ENCODE assay signal across 1 cellular context in the genomic region with DNA sequence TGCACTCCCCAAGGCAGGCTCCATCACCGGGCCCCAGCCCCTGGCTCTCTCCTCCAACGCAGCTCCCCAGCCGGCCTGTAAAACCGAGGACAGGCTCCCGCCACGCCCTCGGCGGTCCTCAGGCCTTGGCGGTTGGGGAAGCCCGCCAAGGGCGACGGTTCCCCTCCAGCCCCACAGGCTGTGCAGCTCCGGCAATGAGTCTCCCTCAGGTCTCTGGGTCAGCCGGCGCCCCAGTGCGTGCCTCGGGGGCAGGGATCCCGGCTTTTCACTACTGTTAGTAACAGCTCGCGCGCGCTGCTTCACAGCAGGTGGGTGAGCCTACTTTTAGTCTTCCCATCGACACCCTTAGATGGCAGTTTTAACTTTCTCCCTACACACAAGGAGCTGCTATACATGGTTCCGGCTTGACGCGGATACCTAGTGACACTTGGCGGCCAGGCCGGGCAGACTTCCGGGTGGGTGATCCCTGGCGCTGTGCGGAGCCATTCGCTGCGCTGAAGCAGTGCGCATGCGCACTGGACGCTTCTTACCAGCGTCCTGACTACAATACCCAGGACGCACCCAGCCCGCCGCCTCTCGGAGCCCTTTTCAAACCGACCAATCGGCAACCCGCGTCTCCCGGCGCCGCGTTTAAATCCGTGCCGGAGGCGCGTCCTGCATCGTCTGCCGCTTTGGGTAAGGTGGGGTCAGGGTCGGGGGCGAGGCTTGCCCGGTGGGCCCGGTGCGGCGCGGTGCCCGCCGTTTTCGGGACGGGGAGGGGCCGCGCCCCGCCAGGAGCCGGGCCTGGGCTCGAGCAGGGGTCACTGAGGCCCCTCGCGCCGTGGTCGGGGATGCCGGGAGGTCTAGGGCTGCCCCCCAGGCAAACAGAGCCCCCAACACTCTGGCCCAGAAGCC.
TF ChIP-seq lines count a peak whose summit lies in the region.

GTSE1 (plus strand) TSS at position 614 of the 894 bp plus-strand sequence. CDS start 531 bp downstream, outside the sequence.

TF ChIP-seq in K562, 482 proteins besides CTCF, POLR2A, EP300 and RAD21 (continued from another document and continues in another):
- TF ChIP-seq TFAP4 (CRISPR knock-in tag; IDR thresholded peaks at IDR 0.05; ENCODE audit: borderline replicate concordance) (peak; percentile 69), KAT2B (IDR thresholded peaks at IDR 0.05; ENCODE audit: low read depth, low read length) (no peak), ZNF347 (CRISPR knock-in tag; IDR thresholded peaks at IDR 0.05; ENCODE audit: low read depth) (no peak), ZNF75A (CRISPR knock-in tag; IDR thresholded peaks at IDR 0.05) (no peak), ZNF239 (CRISPR knock-in tag; IDR thresholded peaks at IDR 0.05) (no peak), DACH1 (IDR thresholded peaks at IDR 0.05; ENCODE audit: partially characterized antibody) (no peak), CCAR2 (IDR thresholded peaks at IDR 0.05; ENCODE audit: low read depth, low read length) (no peak), MLX (CRISPR knock-in tag; conservative IDR thresholded peaks at IDR 0.05) (no peak), POLR2B (IDR thresholded peaks at IDR 0.05; ENCODE audit: low read depth, partially characterized antibody) (peak; percentile 78), PBX2 (CRISPR knock-in tag; IDR thresholded peaks at IDR 0.05; ENCODE audit: low read depth) (no peak), PBX2 (tag; conservative IDR thresholded peaks at IDR 0.05; ENCODE audit: low read depth) (no peak), ZNF431 (CRISPR knock-in tag; IDR thresholded peaks at IDR 0.05) (no peak), GABPA (tag; conservative IDR thresholded peaks at IDR 0.05; ENCODE audit: low read depth) (peak; percentile 85), ZBED1 (IDR thresholded peaks at IDR 0.05) (no peak), TARDBP (IDR thresholded peaks at IDR 0.05) (no peak), KDM2B (CRISPR knock-in tag; IDR thresholded peaks at IDR 0.05) (no peak), CEBPB (tag; IDR thresholded peaks at IDR 0.05) (no peak), ATF1 (CRISPR knock-in tag; IDR thresholded peaks at IDR 0.05) (no peak), ATF1 (tag; IDR thresholded peaks at IDR 0.05) (peak; percentile 67), MAFK (IDR thresholded peaks at IDR 0.05; ENCODE audit: low read length) (no peak), ELF1 (tag; IDR thresholded peaks at IDR 0.05) (peak; percentile 97), E2F4 (CRISPR knock-in tag; IDR thresholded peaks at IDR 0.05; ENCODE audit: low read depth) (peak; percentile 98), ETV1 (tag; conservative IDR thresholded peaks at IDR 0.05; ENCODE audit: low read depth) (peak; percentile 83), CREM (IDR thresholded peaks at IDR 0.05; ENCODE audit: low read depth) (peak; percentile 80), ZNF232 (CRISPR knock-in tag; IDR thresholded peaks at IDR 0.05) (no peak), ZNF121 (CRISPR knock-in tag; conservative IDR thresholded peaks at IDR 0.05) (no peak), KLF16 (IDR thresholded peaks at IDR 0.05) (no peak), CREB1 (IDR thresholded peaks at IDR 0.05) (peak; percentile 62; the same call in 1 of the 2 replicates), CREB1 (CRISPR knock-in tag; IDR thresholded peaks at IDR 0.05) (no peak), HES1 (IDR thresholded peaks at IDR 0.05; ENCODE audit: low read depth) (no peak), NFIX (CRISPR knock-in tag; IDR thresholded peaks at IDR 0.05; ENCODE audit: low read depth) (no peak), SIN3B (IDR thresholded peaks at IDR 0.05; ENCODE audit: low read depth) (peak; percentile 48; the same call in 1 of the 2 replicates), MEIS2 (IDR thresholded peaks at IDR 0.05; ENCODE audit: partially characterized antibody) (peak; percentile 90), ILF3 (IDR thresholded peaks at IDR 0.05; ENCODE audit: borderline replicate concordance) (no peak), PTRF (tag; IDR thresholded peaks at IDR 0.05) (no peak), DMBX1 (CRISPR knock-in tag; IDR thresholded peaks at IDR 0.05; ENCODE audit: borderline replicate concordance) (no peak), MAX (CRISPR knock-in tag; IDR thresholded peaks at IDR 0.05) (peak; percentile 14; the same call in 1 of the 2 replicates), ZNF408 (CRISPR knock-in tag; IDR thresholded peaks at IDR 0.05; ENCODE audit: low read depth) (no peak)
- TF ChIP-seq, protein P1, sequence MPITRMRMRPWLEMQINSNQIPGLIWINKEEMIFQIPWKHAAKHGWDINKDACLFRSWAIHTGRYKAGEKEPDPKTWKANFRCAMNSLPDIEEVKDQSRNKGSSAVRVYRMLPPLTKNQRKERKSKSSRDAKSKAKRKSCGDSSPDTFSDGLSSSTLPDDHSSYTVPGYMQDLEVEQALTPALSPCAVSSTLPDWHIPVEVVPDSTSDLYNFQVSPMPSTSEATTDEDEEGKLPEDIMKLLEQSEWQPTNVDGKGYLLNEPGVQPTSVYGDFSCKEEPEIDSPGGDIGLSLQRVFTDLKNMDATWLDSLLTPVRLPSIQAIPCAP (CRISPR knock-in tag; IDR thresholded peaks at IDR 0.05; ENCODE audit: borderline replicate concordance): no peak
- TF ChIP-seq, protein P2, sequence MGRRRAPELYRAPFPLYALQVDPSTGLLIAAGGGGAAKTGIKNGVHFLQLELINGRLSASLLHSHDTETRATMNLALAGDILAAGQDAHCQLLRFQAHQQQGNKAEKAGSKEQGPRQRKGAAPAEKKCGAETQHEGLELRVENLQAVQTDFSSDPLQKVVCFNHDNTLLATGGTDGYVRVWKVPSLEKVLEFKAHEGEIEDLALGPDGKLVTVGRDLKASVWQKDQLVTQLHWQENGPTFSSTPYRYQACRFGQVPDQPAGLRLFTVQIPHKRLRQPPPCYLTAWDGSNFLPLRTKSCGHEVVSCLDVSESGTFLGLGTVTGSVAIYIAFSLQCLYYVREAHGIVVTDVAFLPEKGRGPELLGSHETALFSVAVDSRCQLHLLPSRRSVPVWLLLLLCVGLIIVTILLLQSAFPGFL (CRISPR knock-in tag; IDR thresholded peaks at IDR 0.05): no peak
- TF ChIP-seq, protein P3, sequence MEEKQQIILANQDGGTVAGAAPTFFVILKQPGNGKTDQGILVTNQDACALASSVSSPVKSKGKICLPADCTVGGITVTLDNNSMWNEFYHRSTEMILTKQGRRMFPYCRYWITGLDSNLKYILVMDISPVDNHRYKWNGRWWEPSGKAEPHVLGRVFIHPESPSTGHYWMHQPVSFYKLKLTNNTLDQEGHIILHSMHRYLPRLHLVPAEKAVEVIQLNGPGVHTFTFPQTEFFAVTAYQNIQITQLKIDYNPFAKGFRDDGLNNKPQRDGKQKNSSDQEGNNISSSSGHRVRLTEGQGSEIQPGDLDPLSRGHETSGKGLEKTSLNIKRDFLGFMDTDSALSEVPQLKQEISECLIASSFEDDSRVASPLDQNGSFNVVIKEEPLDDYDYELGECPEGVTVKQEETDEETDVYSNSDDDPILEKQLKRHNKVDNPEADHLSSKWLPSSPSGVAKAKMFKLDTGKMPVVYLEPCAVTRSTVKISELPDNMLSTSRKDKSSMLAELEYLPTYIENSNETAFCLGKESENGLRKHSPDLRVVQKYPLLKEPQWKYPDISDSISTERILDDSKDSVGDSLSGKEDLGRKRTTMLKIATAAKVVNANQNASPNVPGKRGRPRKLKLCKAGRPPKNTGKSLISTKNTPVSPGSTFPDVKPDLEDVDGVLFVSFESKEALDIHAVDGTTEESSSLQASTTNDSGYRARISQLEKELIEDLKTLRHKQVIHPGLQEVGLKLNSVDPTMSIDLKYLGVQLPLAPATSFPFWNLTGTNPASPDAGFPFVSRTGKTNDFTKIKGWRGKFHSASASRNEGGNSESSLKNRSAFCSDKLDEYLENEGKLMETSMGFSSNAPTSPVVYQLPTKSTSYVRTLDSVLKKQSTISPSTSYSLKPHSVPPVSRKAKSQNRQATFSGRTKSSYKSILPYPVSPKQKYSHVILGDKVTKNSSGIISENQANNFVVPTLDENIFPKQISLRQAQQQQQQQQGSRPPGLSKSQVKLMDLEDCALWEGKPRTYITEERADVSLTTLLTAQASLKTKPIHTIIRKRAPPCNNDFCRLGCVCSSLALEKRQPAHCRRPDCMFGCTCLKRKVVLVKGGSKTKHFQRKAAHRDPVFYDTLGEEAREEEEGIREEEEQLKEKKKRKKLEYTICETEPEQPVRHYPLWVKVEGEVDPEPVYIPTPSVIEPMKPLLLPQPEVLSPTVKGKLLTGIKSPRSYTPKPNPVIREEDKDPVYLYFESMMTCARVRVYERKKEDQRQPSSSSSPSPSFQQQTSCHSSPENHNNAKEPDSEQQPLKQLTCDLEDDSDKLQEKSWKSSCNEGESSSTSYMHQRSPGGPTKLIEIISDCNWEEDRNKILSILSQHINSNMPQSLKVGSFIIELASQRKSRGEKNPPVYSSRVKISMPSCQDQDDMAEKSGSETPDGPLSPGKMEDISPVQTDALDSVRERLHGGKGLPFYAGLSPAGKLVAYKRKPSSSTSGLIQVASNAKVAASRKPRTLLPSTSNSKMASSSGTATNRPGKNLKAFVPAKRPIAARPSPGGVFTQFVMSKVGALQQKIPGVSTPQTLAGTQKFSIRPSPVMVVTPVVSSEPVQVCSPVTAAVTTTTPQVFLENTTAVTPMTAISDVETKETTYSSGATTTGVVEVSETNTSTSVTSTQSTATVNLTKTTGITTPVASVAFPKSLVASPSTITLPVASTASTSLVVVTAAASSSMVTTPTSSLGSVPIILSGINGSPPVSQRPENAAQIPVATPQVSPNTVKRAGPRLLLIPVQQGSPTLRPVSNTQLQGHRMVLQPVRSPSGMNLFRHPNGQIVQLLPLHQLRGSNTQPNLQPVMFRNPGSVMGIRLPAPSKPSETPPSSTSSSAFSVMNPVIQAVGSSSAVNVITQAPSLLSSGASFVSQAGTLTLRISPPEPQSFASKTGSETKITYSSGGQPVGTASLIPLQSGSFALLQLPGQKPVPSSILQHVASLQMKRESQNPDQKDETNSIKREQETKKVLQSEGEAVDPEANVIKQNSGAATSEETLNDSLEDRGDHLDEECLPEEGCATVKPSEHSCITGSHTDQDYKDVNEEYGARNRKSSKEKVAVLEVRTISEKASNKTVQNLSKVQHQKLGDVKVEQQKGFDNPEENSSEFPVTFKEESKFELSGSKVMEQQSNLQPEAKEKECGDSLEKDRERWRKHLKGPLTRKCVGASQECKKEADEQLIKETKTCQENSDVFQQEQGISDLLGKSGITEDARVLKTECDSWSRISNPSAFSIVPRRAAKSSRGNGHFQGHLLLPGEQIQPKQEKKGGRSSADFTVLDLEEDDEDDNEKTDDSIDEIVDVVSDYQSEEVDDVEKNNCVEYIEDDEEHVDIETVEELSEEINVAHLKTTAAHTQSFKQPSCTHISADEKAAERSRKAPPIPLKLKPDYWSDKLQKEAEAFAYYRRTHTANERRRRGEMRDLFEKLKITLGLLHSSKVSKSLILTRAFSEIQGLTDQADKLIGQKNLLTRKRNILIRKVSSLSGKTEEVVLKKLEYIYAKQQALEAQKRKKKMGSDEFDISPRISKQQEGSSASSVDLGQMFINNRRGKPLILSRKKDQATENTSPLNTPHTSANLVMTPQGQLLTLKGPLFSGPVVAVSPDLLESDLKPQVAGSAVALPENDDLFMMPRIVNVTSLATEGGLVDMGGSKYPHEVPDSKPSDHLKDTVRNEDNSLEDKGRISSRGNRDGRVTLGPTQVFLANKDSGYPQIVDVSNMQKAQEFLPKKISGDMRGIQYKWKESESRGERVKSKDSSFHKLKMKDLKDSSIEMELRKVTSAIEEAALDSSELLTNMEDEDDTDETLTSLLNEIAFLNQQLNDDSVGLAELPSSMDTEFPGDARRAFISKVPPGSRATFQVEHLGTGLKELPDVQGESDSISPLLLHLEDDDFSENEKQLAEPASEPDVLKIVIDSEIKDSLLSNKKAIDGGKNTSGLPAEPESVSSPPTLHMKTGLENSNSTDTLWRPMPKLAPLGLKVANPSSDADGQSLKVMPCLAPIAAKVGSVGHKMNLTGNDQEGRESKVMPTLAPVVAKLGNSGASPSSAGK (IDR thresholded peaks at IDR 0.05): peak; percentile 77
